1 cellular context compared by ENCODE assay signal in genomic region chr2:7725132-7725849, GRCh38.
TF ChIP-seq lines count a peak whose summit lies in the region.

No MANE protein-coding gene starts in this region.

TF ChIP-seq in GM12878, 131 proteins besides CTCF, POLR2A, EP300 and RAD21 (continued from another document):
- TF ChIP-seq ZNF687 (IDR thresholded peaks at IDR 0.05) = peak; percentile 90; the same call in 1 of the 2 replicates
- no peak for TF ChIP-seq PML (IDR thresholded peaks at IDR 0.05; ENCODE audit: low read length)
- TF ChIP-seq RELB (IDR thresholded peaks at IDR 0.05; ENCODE audit: low read depth) = peak; percentile 85
- peak; percentile 58 for TF ChIP-seq MLLT1 (IDR thresholded peaks at IDR 0.05)
- peak; percentile 41 for TF ChIP-seq RUNX3 (IDR thresholded peaks at IDR 0.05; ENCODE audit: low read length)
- TF ChIP-seq POLR2AphosphoS5 (IDR thresholded peaks at IDR 0.05; ENCODE audit: low read length) = peak; percentile 40
- TF ChIP-seq, protein P1, sequence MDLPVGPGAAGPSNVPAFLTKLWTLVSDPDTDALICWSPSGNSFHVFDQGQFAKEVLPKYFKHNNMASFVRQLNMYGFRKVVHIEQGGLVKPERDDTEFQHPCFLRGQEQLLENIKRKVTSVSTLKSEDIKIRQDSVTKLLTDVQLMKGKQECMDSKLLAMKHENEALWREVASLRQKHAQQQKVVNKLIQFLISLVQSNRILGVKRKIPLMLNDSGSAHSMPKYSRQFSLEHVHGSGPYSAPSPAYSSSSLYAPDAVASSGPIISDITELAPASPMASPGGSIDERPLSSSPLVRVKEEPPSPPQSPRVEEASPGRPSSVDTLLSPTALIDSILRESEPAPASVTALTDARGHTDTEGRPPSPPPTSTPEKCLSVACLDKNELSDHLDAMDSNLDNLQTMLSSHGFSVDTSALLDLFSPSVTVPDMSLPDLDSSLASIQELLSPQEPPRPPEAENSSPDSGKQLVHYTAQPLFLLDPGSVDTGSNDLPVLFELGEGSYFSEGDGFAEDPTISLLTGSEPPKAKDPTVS (IDR thresholded peaks at IDR 0.05; ENCODE audit: low read depth, low read length) = no peak
- no peak for TF ChIP-seq FOXM1 (IDR thresholded peaks at IDR 0.05; ENCODE audit: low read depth, low read length)
